Comparison of ENCODE assay signal across 23 cellular contexts in genomic region chr12:10636611-10637010, GRCh38. TPM values are rescaled to one million over a fixed set of nuclear protein-coding genes. Genes with fewer than 3 reads are reported as not detected.
DNase-seq lines count a peak whose midpoint lies in the region; ATAC-seq and TF ChIP-seq lines count a peak whose summit lies in the region.
"Had no signal": no experiment of that assay in that cellular context is flagged by ENCODE, and none has a peak within 500 bp of the region (broad histone marks: within the 10 kb centered on the region; RNA-seq: fewer than 3 reads in every experiment).

No MANE protein-coding gene starts in this region.

- TF ChIP-seq POLR2A in suprapubic skin (IDR thresholded peaks at IDR 0.05), result no peak

- no peak for TF ChIP-seq CTCF in WTC11 (IDR thresholded peaks at IDR 0.05)
- TF ChIP-seq CTCF in suprapubic skin (IDR thresholded peaks at IDR 0.05), result no peak
- no peak for TF ChIP-seq CTCF in upper lobe of right lung (IDR thresholded peaks at IDR 0.05)

- no peak for TF ChIP-seq EP300 in suprapubic skin (IDR thresholded peaks at IDR 0.05)

- ATAC-seq in WTC11 (peak; percentile 79), left colon (peak; percentile 58), upper lobe of right lung (no peak), HG03135 (IDR thresholded peaks at IDR 0.05; ENCODE audit: unreplicated experiment) (no peak), GM18511 (IDR thresholded peaks at IDR 0.05; ENCODE audit: unreplicated experiment) (no peak)
- ATAC-seq: activated T-cell treated with anti-CD3 and anti-CD28 coated beads, Interleukin-2, amount 50 U/mL, for 72 hours; stimulated activated naive B cell treated with anti-CD40 and anti-IgM and Interleukin-4, amounts not matched to agents 10 μg/mL and 1 μg/mL and 100 μg/mL, for 72 hours; T-helper 17 cell had no signal

- H3K9me3 Mint-ChIP-seq in WTC11, result no peaks in the 10 kb centered on the region
- H3K9me3 Mint-ChIP-seq: activated T-cell treated with anti-CD3 and anti-CD28 coated beads, Interleukin-2, amount 50 U/mL, for 72 hours; CD4-positive, CD25-positive, alpha-beta regulatory T cell; naive B cell; stimulated activated naive B cell treated with anti-CD40 and anti-IgM and Interleukin-4, amounts not matched to agents 10 μg/mL and 1 μg/mL and 100 μg/mL, for 72 hours had no signal

- H3K9me3 ChIP-seq in suprapubic skin (no peaks in the 10 kb centered on the region), upper lobe of right lung (no peaks in the 10 kb centered on the region)
- H3K9me3 ChIP-seq: HAP-1, SK-N-SH, testis had no signal

- H3K4me1 ChIP-seq in suprapubic skin (no peaks in the 10 kb centered on the region), upper lobe of right lung (no peaks in the 10 kb centered on the region)
- H3K4me1 ChIP-seq: HAP-1, testis had no signal

- WGBS in suprapubic skin, result 67% methylated on average over 6 of the region's 6 CpGs

- H3K36me3 Mint-ChIP-seq in WTC11, result no peaks in the 10 kb centered on the region
- H3K36me3 Mint-ChIP-seq: CD4-positive, CD25-positive, alpha-beta regulatory T cell; naive B cell; stimulated activated naive B cell treated with anti-CD40 and anti-IgM and Interleukin-4, amounts not matched to agents 10 μg/mL and 1 μg/mL and 100 μg/mL, for 72 hours had no signal

- H3K27me3 Mint-ChIP-seq in WTC11 (ENCODE audit: low read depth), result no peaks in the 10 kb centered on the region

- POLR2A ChIA-PET in WTC11 (lab: Charles Lee), result no interaction called here

- CTCF ChIA-PET in WTC11 (lab: Charles Lee), result no interaction called here

- H3K4me3 Mint-ChIP-seq in WTC11, result peak overlapping the region; percentile 2; the same call in 1 of the 2 replicates
- H3K4me3 Mint-ChIP-seq: activated T-cell treated with anti-CD3 and anti-CD28 coated beads, Interleukin-2, amount 50 U/mL, for 72 hours; CD4-positive, CD25-positive, alpha-beta regulatory T cell; naive B cell; stimulated activated naive B cell treated with anti-CD40 and anti-IgM and Interleukin-4, amounts not matched to agents 10 μg/mL and 1 μg/mL and 100 μg/mL, for 72 hours; T-helper 17 cell had no signal

- H3K27ac Mint-ChIP-seq in WTC11, result no peak overlapping the region; the same call in 1 of the 2 replicates
- H3K27ac Mint-ChIP-seq: activated T-cell treated with anti-CD3 and anti-CD28 coated beads, Interleukin-2, amount 50 U/mL, for 72 hours; CD4-positive, CD25-positive, alpha-beta regulatory T cell; naive B cell; stimulated activated naive B cell treated with anti-CD40 and anti-IgM and Interleukin-4, amounts not matched to agents 10 μg/mL and 1 μg/mL and 100 μg/mL, for 72 hours; T-helper 17 cell had no signal

- peak; percentile 90 for DNase-seq in HT-29 (ENCODE audit: low spot score)
- no peak for DNase-seq in WTC11 (ENCODE audit: low spot score)
- DNase-seq in left colon, result no peak
- no peak for DNase-seq in suprapubic skin (ENCODE audit: low spot score in 2 of 2)
- DNase-seq in upper lobe of right lung, result no peak
- DNase-seq: activated CD4-positive, alpha-beta T cell treated with anti-CD3 and anti-CD28 coated beads for 48 hours; activated naive CD4-positive, alpha-beta T cell treated with Interleukin-2 at 50 U/mL for 16 hours; activated T-cell treated with anti-CD3 and anti-CD28 coated beads, Interleukin-2, amount 50 U/mL, for 72 hours; amygdala; CD4-positive, CD25-positive, alpha-beta regulatory T cell; GF-D8; MV-4-11; naive B cell; NCI-H1694 treated with DMSO at 0.1 percent for 48 hours; nucleus accumbens; SK-N-SH; stimulated activated naive B cell treated with anti-CD40 and anti-IgM and Interleukin-4, amounts not matched to agents 10 μg/mL and 1 μg/mL and 100 μg/mL, for 72 hours; T-helper 17 cell; testis had no signal

- peak overlapping the region; percentile 46 for H3K27ac ChIP-seq in suprapubic skin
- H3K27ac ChIP-seq in upper lobe of right lung, result no peak overlapping the region
- H3K27ac ChIP-seq: RWPE1, testis had no signal

- H3K4me1 Mint-ChIP-seq in WTC11, result peaks cover 11% of the 10 kb centered on the region
- H3K4me1 Mint-ChIP-seq: CD4-positive, CD25-positive, alpha-beta regulatory T cell; naive B cell; stimulated activated naive B cell treated with anti-CD40 and anti-IgM and Interleukin-4, amounts not matched to agents 10 μg/mL and 1 μg/mL and 100 μg/mL, for 72 hours had no signal

- intact Hi-C loops in left colon (cut with DNase I, micrococcal nuclease), result no loop called here
- intact Hi-C loops in upper lobe of right lung (cut with DNase I), result no loop called here

- no peaks in the 10 kb centered on the region for H3K27me3 ChIP-seq in suprapubic skin
- H3K27me3 ChIP-seq in upper lobe of right lung, result no peaks in the 10 kb centered on the region
- H3K27me3 ChIP-seq: testis had no signal

- H3K4me3 ChIP-seq in suprapubic skin (no peak overlapping the region), upper lobe of right lung (no peak overlapping the region)
- H3K4me3 ChIP-seq: HAP-1, testis had no signal

- H3K36me3 ChIP-seq in suprapubic skin (no peaks in the 10 kb centered on the region), upper lobe of right lung (no peaks in the 10 kb centered on the region)
- H3K36me3 ChIP-seq: HAP-1 had no signal

TF ChIP-seq in WTC11, 78 proteins besides CTCF, POLR2A, EP300 and RAD21 (continues in another document):
- TF ChIP-seq E2F1 (CRISPR knock-in tag; IDR thresholded peaks at IDR 0.05), result no peak
- TF ChIP-seq SMAD4 (CRISPR knock-in tag; IDR thresholded peaks at IDR 0.05), result no peak
- TF ChIP-seq JAZF1 (CRISPR knock-in tag; IDR thresholded peaks at IDR 0.05), result no peak
- no peak for TF ChIP-seq ZMAT4 (CRISPR knock-in tag; IDR thresholded peaks at IDR 0.05)
- TF ChIP-seq FOXJ3 (CRISPR knock-in tag; IDR thresholded peaks at IDR 0.05; ENCODE audit: borderline replicate concordance), result no peak
- TF ChIP-seq OVOL2 (CRISPR knock-in tag; IDR thresholded peaks at IDR 0.05; ENCODE audit: borderline replicate concordance), result no peak
- no peak for TF ChIP-seq ZNF281 (CRISPR knock-in tag; IDR thresholded peaks at IDR 0.05)
- no peak for TF ChIP-seq JUN (CRISPR knock-in tag; IDR thresholded peaks at IDR 0.05)
- TF ChIP-seq CBFB (CRISPR knock-in tag; IDR thresholded peaks at IDR 0.05; ENCODE audit: low read depth), result no peak
- TF ChIP-seq ZNF232 (CRISPR knock-in tag; IDR thresholded peaks at IDR 0.05), result no peak
- TF ChIP-seq ATF1 (CRISPR knock-in tag; IDR thresholded peaks at IDR 0.05), result no peak
- no peak for TF ChIP-seq IRF2 (CRISPR knock-in tag; IDR thresholded peaks at IDR 0.05; ENCODE audit: borderline replicate concordance, low read depth)
- TF ChIP-seq FOXP1 (CRISPR knock-in tag; IDR thresholded peaks at IDR 0.05; ENCODE audit: borderline replicate concordance), result no peak
- no peak for TF ChIP-seq TEAD4 (CRISPR knock-in tag; IDR thresholded peaks at IDR 0.05)
- no peak for TF ChIP-seq USF1 (CRISPR knock-in tag; IDR thresholded peaks at IDR 0.05)

RNA-seq across cellular contexts. Expression of gene MAGOHB, which starts 23.2 kb away (rescaled TPM):
- 34.0 and 41.7 TPM in 2 replicates for total RNA-seq in HT-29 (2014; rRNA removed; shearing (Covaris generic))
- total RNA-seq in WTC11 (2021) (36.1 to 37.0 TPM (median 36.8 TPM) in 3 replicates), left colon (10 to 100 TPM; 10.4 to 13.4 TPM), suprapubic skin (10 to 100 TPM in 2 of 4 donors, 1 to 10 TPM in 2; 6.0 to 27.8 (median 10.3) TPM), upper lobe of right lung (21.3 TPM)

RNA-seq across cellular contexts. Expression of gene STYK1, which starts 37.2 kb away (rescaled TPM):
- 7.4 and 12.8 TPM in 2 replicates for total RNA-seq in HT-29 (2014; rRNA removed; shearing (Covaris generic))
- total RNA-seq in WTC11 (2021) (1.6 to 1.9 TPM (median 1.6 TPM) in 3 replicates), left colon (10 to 100 TPM; 36.3 to 41.9 TPM), suprapubic skin (1 to 10 TPM; 1.0 to 2.3 (median 1.2) TPM), upper lobe of right lung (0.93 TPM)
- total RNA-seq: CD4-positive, CD25-positive, alpha-beta regulatory T cell; T-helper 17 cell had no signal

Comparison
In these comparisons a context has a peak if more than half of its experiments do, and no peak if none do; other contexts are left out.
1. ATAC-seq: peak in WTC11 (single experiment) and left colon (single experiment); none in upper lobe of right lung (single experiment), HG03135 (single experiment) and GM18511 (single experiment).